12 cellular contexts compared by ENCODE assay signal in genomic region chr6:156731436-156731835, GRCh38. TPM values are rescaled to one million over a fixed set of nuclear protein-coding genes. Genes with fewer than 3 reads are reported as not detected.
DNase-seq lines count a peak whose midpoint lies in the region; TF ChIP-seq lines count a peak whose summit lies in the region.
"Had no signal": no experiment of that assay in that cellular context is flagged by ENCODE, and none has a peak within 500 bp of the region (broad histone marks: within the 10 kb centered on the region; RNA-seq: fewer than 3 reads in every experiment).

No MANE protein-coding gene starts in this region.

- no peaks in the 10 kb centered on the region for H3K36me3 Mint-ChIP-seq in endodermal cell (ENCODE audit: low read depth)

- H3K9me3 Mint-ChIP-seq in endodermal cell, result no peaks in the 10 kb centered on the region

- H3K9ac ChIP-seq in endodermal cell (ENCODE audit: extremely low read depth, low read length, poor library complexity, severe bottlenecking), result no peak overlapping the region

- no peak overlapping the region for H3K27ac ChIP-seq in endodermal cell (ENCODE audit: low read depth, low read length)
- H3K27ac ChIP-seq: left lung had no signal

- no peaks in the 10 kb centered on the region for H3K4me1 ChIP-seq in endodermal cell (ENCODE audit: control insufficient read depth, insufficient read depth, low read length)
- H3K4me1 ChIP-seq: left lung had no signal

- H3K4me1 Mint-ChIP-seq in endodermal cell, result no peaks in the 10 kb centered on the region

- TF ChIP-seq CTCF in astrocyte of the spinal cord (IDR thresholded peaks at IDR 0.05; ENCODE audit: low read depth, low read length), result no peak
- TF ChIP-seq CTCF in endodermal cell (conservative IDR thresholded peaks at IDR 0.05), result no peak

- no peaks in the 10 kb centered on the region for H3K27me3 ChIP-seq in endodermal cell (ENCODE audit: control insufficient read depth, insufficient read depth, low read length, poor library complexity, severe bottlenecking)
- H3K27me3 ChIP-seq: left lung had no signal

- in situ Hi-C loops in astrocyte of the spinal cord (cut with HindIII; ENCODE audit: low sequenced_read_pairs), result no loop called here

- H3K4me3 ChIP-seq in astrocyte of the spinal cord (ENCODE audit: low read depth, low read length) (no peak overlapping the region), endodermal cell (ENCODE audit: low read length) (no peak overlapping the region)
- H3K4me3 ChIP-seq: GM12878, left lung had no signal

- H3K27ac Mint-ChIP-seq in endodermal cell, result no peak overlapping the region

- WGBS in endodermal cell (ENCODE audit: insufficient coverage in 1 of 2, insufficient read length in 1 of 2), 2 experiments, result 83 to 84% methylated on average over 2 to 4 of the region's 4 CpGs

- DNase-seq in NCI-H2107 treated with DMSO at 0.1 percent for 48 hours (lab: John Stamatoyannopoulos, UW; ENCODE audit: unreplicated experiment) (peak; percentile 36), NCI-H2107 (lab: John Stamatoyannopoulos, UW) (no peak), NCI-H146 treated with DMSO at 0.1 percent for 48 hours (lab: John Stamatoyannopoulos, UW; ENCODE audit: unreplicated experiment) (peak; percentile 58), astrocyte of the spinal cord (ENCODE audit: low read depth, low spot score) (peak; percentile 27), renal cortical epithelial cell (ENCODE audit: low read depth) (peak; percentile 72), NOMO-1 (lab: John Stamatoyannopoulos, UW; ENCODE audit: unreplicated experiment in 2 of 2) (no peak), UCSD-AML1 (lab: John Stamatoyannopoulos, UW; ENCODE audit: unreplicated experiment) (no peak), endodermal cell (no peak)
- DNase-seq: effector CD4-positive, alpha-beta T cell; left lung; right cardiac atrium had no signal

- H3K36me3 ChIP-seq in endodermal cell (ENCODE audit: control insufficient read depth, insufficient read depth, low read length), result no peaks in the 10 kb centered on the region
- H3K36me3 ChIP-seq: left lung had no signal

- no peaks in the 10 kb centered on the region for H3K27me3 Mint-ChIP-seq in endodermal cell (ENCODE audit: insufficient read depth)

- H3K4me3 Mint-ChIP-seq in endodermal cell, result no peak overlapping the region

- H3K9me3 ChIP-seq in endodermal cell (ENCODE audit: control insufficient read depth, low read length), result no peaks in the 10 kb centered on the region
- H3K9me3 ChIP-seq: left lung had no signal

RNA-seq across cellular contexts. Expression of gene ARID1B, which starts 45.7 kb away (rescaled TPM):
- total RNA-seq in renal cortical epithelial cell (16.7 and 75.8 TPM in 2 replicates), endodermal cell (100 to 1,000 TPM in 1 of 2 donors, 10 to 100 TPM in 1; 74.0 to 110 TPM)
- 44.9 TPM for polyA plus RNA-seq in endodermal cell (2013, experiment 1 of 2)
- polyA plus RNA-seq in endodermal cell (2013, experiment 2 of 2), result 47.0 TPM

Comparison
In these comparisons a context has a peak if more than half of its experiments do, and no peak if none do; other contexts are left out.
1. DNase-seq: peak in NCI-H2107 treated with DMSO at 0.1 percent for 48 hours (single experiment), NCI-H146 treated with DMSO at 0.1 percent for 48 hours (single experiment), astrocyte of the spinal cord (single experiment) and renal cortical epithelial cell (single experiment); none in NCI-H2107 (single experiment), NOMO-1 (0 of 2), UCSD-AML1 (single experiment) and endodermal cell (single experiment).